Comparison of ENCODE assay signal across 29 cellular contexts in genomic region chr3:103653996-103654395, GRCh38.
"Had no signal": no experiment of that assay in that cellular context is flagged by ENCODE, and none has a peak within 500 bp of the region (broad histone marks: within the 10 kb centered on the region; RNA-seq: fewer than 3 reads in every experiment).

No MANE protein-coding gene starts in this region.

- H3K4me3 ChIP-seq: esophagus squamous epithelium, gastroesophageal sphincter, heart right ventricle had no signal

- DNase-seq: activated CD4-positive, alpha-beta memory T cell treated with anti-CD3 and anti-CD28 coated beads, Interleukin-2, amount 10 ng/mL, durations not matched to agents 7 days and 5 days; activated CD4-positive, alpha-beta T cell treated with anti-CD3 and anti-CD28 coated beads for 1 hour; activated CD4-positive, alpha-beta T cell treated with anti-CD3 and anti-CD28 coated beads for 4 hours; activated CD4-positive, alpha-beta T cell treated with anti-CD3 and anti-CD28 coated beads, Interleukin-2, amount 10 ng/mL, durations not matched to agents 7 days and 5 days; activated CD4-positive, alpha-beta T cell treated with anti-CD3 and anti-CD28 coated beads, Interleukin-2, amount 50 U/mL, for 4 hours; activated CD8-positive, alpha-beta memory T cell treated with anti-CD3 and anti-CD28 coated beads, Interleukin-2, amount 50 U/mL, for 48 hours; activated gamma-delta T cell; activated naive CD4-positive, alpha-beta T cell; activated naive CD4-positive, alpha-beta T cell treated with anti-CD3 and anti-CD28 coated beads, Interleukin-2, amount 10 ng/mL, durations not matched to agents 7 days and 5 days; activated naive CD8-positive, alpha-beta T cell treated with anti-CD3 and anti-CD28 coated beads, Interleukin-2, amount 10 ng/mL, durations not matched to agents 7 days and 5 days; activated T-cell treated with anti-CD3 and anti-CD28 coated beads for 4 hours; activated T-cell treated with anti-CD3 and anti-CD28 coated beads, Interleukin-2, amount 50 U/mL, for 24 hours; activated T-cell treated with anti-CD3 and anti-CD28 coated beads, Interleukin-2, amount 50 U/mL, for 72 hours; amniotic stem cell; anterior cingulate cortex; brain microvascular endothelial cell; caudate nucleus; cortex of kidney; dermis blood vessel endothelial cell; effector CD4-positive, alpha-beta T cell; effector memory CD8-positive, alpha-beta T cell; esophagus squamous epithelium; foreskin melanocyte; heart right ventricle; hippocampal formation; T-helper 2 cell had no signal

- ATAC-seq: activated naive CD4-positive, alpha-beta T cell treated with anti-CD3 and anti-CD28 coated beads, Interleukin-2, amount 50 U/mL, for 72 hours; activated T-cell treated with anti-CD3 and anti-CD28 coated beads, Interleukin-2, amount 50 U/mL, for 72 hours; effector memory CD8-positive, alpha-beta T cell; gastroesophageal sphincter; heart right ventricle; WTC11 had no signal
